8 cellular contexts compared by ENCODE assay signal in genomic region chr4:109435635-109436034, GRCh38. TPM values are rescaled to one million over a fixed set of nuclear protein-coding genes. Genes with fewer than 3 reads are reported as not detected.
DNase-seq lines count a peak whose midpoint lies in the region; FAIRE-seq and TF ChIP-seq lines count a peak whose summit lies in the region.

No MANE protein-coding gene starts in this region.

- CTCF ChIA-PET in activated naive CD4-positive, alpha-beta T cell treated with anti-CD3 and anti-CD28 coated beads, Interleukin-2, amount 10 ng/mL, durations not matched to agents 7 days and 5 days (lab: Charles Lee), result no interaction called here

- no peaks in the 10 kb centered on the region for H3K27me3 Mint-ChIP-seq in activated naive CD4-positive, alpha-beta T cell treated with anti-CD3 and anti-CD28 coated beads, Interleukin-2, amount 10 ng/mL, durations not matched to agents 7 days and 5 days
- no peaks in the 10 kb centered on the region for H3K27me3 Mint-ChIP-seq in activated T-helper 1 cell treated with anti-CD3 and anti-CD28 coated beads, Interleukin-12 subunit alpha, Interleukin-12 subunit beta, Interleukin-2, Interleukin-4 antibody, amounts not matched to agents 30 ng/mL and 10 ng/mL and 1 ng/mL, durations not matched to agents 14 hours and 24 hours and 36 hours (ENCODE audit: insufficient read depth)

- no peak for TF ChIP-seq CTCF in keratinocyte (optimal IDR thresholded peaks at IDR 0.05 in 1 of 3, IDR thresholded peaks at IDR 0.05 in 1 of 3, conservative IDR thresholded peaks at IDR 0.05 in 1 of 3; ENCODE audit: extremely low read depth in 1 of 3, insufficient read depth in 2 of 3, low read length in 3 of 3)

- no peak overlapping the region for H3K27ac Mint-ChIP-seq in activated naive CD4-positive, alpha-beta T cell treated with anti-CD3 and anti-CD28 coated beads, Interleukin-2, amount 10 ng/mL, durations not matched to agents 7 days and 5 days
- H3K27ac Mint-ChIP-seq in activated T-helper 1 cell treated with anti-CD3 and anti-CD28 coated beads, Interleukin-12 subunit alpha, Interleukin-12 subunit beta, Interleukin-2, Interleukin-4 antibody, amounts not matched to agents 30 ng/mL and 10 ng/mL and 1 ng/mL, durations not matched to agents 14 hours and 24 hours and 36 hours, result no peak overlapping the region

- peak; percentile 49 for FAIRE-seq in keratinocyte (lab: Jason Lieb, UNC)

- H3K36me3 Mint-ChIP-seq in activated naive CD4-positive, alpha-beta T cell treated with anti-CD3 and anti-CD28 coated beads, Interleukin-2, amount 10 ng/mL, durations not matched to agents 7 days and 5 days, result peaks cover 9% of the 10 kb centered on the region
- H3K36me3 Mint-ChIP-seq in activated T-helper 1 cell treated with anti-CD3 and anti-CD28 coated beads, Interleukin-12 subunit alpha, Interleukin-12 subunit beta, Interleukin-2, Interleukin-4 antibody, amounts not matched to agents 30 ng/mL and 10 ng/mL and 1 ng/mL, durations not matched to agents 14 hours and 24 hours and 36 hours (ENCODE audit: low read depth), result peaks cover 7% of the 10 kb centered on the region

- no peaks in the 10 kb centered on the region for H3K9me3 ChIP-seq in keratinocyte (ENCODE audit: control insufficient read depth, low read depth, low read length)
- H3K9me3 ChIP-seq in subcutaneous abdominal adipose tissue (ENCODE audit: control insufficient read depth in 5 of 5, low read length in 5 of 5), result no peaks in the 10 kb centered on the region

- DNase-seq in activated naive CD4-positive, alpha-beta T cell treated with anti-CD3 and anti-CD28 coated beads, Interleukin-2, amount 10 ng/mL, durations not matched to agents 7 days and 5 days, result no peak
- DNase-seq in activated naive CD4-positive, alpha-beta T cell (lab: John Stamatoyannopoulos, UW), result no peak
- DNase-seq in activated T-helper 1 cell treated with anti-CD3 and anti-CD28 coated beads, Interleukin-12 subunit alpha, Interleukin-12 subunit beta, Interleukin-2, Interleukin-4 antibody, amounts not matched to agents 30 ng/mL and 10 ng/mL and 1 ng/mL, durations not matched to agents 14 hours and 24 hours and 36 hours (ENCODE audit: low spot score), result no peak
- no peak for DNase-seq in keratinocyte (ENCODE audit: low read depth, low spot score)
- no peak for DNase-seq in NCI-H2029 (lab: John Stamatoyannopoulos, UW)
- DNase-seq in NCI-H1092 (lab: John Stamatoyannopoulos, UW), result no peak
- DNase-seq in NCI-H2107 treated with DMSO at 0.1 percent for 48 hours (lab: John Stamatoyannopoulos, UW; ENCODE audit: unreplicated experiment), result no peak

- peaks cover 16% of the 10 kb centered on the region for H4K20me1 ChIP-seq in keratinocyte (ENCODE audit: control insufficient read depth, extremely low read depth, insufficient read depth, low read length)

- H3K27me3 ChIP-seq in keratinocyte (ENCODE audit: control insufficient read depth, extremely low read depth, insufficient read depth, low read length), result no peaks in the 10 kb centered on the region
- H3K27me3 ChIP-seq in subcutaneous abdominal adipose tissue (ENCODE audit: control insufficient read depth in 5 of 5, insufficient read depth in 4 of 5, low read length in 5 of 5), result no peaks in the 10 kb centered on the region

- no peaks in the 10 kb centered on the region for H3K9me3 Mint-ChIP-seq in activated naive CD4-positive, alpha-beta T cell treated with anti-CD3 and anti-CD28 coated beads, Interleukin-2, amount 10 ng/mL, durations not matched to agents 7 days and 5 days
- no peaks in the 10 kb centered on the region for H3K9me3 Mint-ChIP-seq in activated T-helper 1 cell treated with anti-CD3 and anti-CD28 coated beads, Interleukin-12 subunit alpha, Interleukin-12 subunit beta, Interleukin-2, Interleukin-4 antibody, amounts not matched to agents 30 ng/mL and 10 ng/mL and 1 ng/mL, durations not matched to agents 14 hours and 24 hours and 36 hours

- peak overlapping the region; percentile 81 for H3K4me2 ChIP-seq in keratinocyte (ENCODE audit: control insufficient read depth, extremely low read depth, insufficient read depth, low read depth, low read length)

- dilution Hi-C loops in keratinocyte (cut with MboI; ENCODE audit: extremely low pct_ligation_motif_present, low sequenced_read_pairs), result loop anchor here (25.0 kb wide), 1 partner anchor 552 kb away; no protein-coding TSS in a partner anchor

- H3K4me3 ChIP-seq in keratinocyte (ENCODE audit: control insufficient read depth in 2 of 3, extremely low read depth in 1 of 3, insufficient read depth in 2 of 3, low read depth in 1 of 3, low read length in 3 of 3) (peak overlapping the region; percentile 65 to 92 (median 74)), subcutaneous abdominal adipose tissue (ENCODE audit: low read depth in 1 of 5, low read length in 5 of 5) (peak overlapping the region in 3 of 5 donors; percentile 2 to 71 (median 46))

- no peak overlapping the region for H2AFZ ChIP-seq in keratinocyte (ENCODE audit: control insufficient read depth, low read length)

- peak overlapping the region; percentile 84 for H3K4me3 Mint-ChIP-seq in activated naive CD4-positive, alpha-beta T cell treated with anti-CD3 and anti-CD28 coated beads, Interleukin-2, amount 10 ng/mL, durations not matched to agents 7 days and 5 days
- peak overlapping the region; percentile 87 for H3K4me3 Mint-ChIP-seq in activated T-helper 1 cell treated with anti-CD3 and anti-CD28 coated beads, Interleukin-12 subunit alpha, Interleukin-12 subunit beta, Interleukin-2, Interleukin-4 antibody, amounts not matched to agents 30 ng/mL and 10 ng/mL and 1 ng/mL, durations not matched to agents 14 hours and 24 hours and 36 hours

- H3K9ac ChIP-seq in keratinocyte (ENCODE audit: control insufficient read depth, extremely low read depth, insufficient read depth, low read length), result peak overlapping the region; percentile 94
- peak overlapping the region in 3 of 5 donors; percentile 59 to 96 (median 94) for H3K9ac ChIP-seq in subcutaneous abdominal adipose tissue (ENCODE audit: low read length in 5 of 5)

- H3K36me3 ChIP-seq in keratinocyte (ENCODE audit: control insufficient read depth in 2 of 2, extremely low read depth in 1 of 2, insufficient read depth in 2 of 2, low read length in 2 of 2) (no peaks in the 10 kb centered on the region), subcutaneous abdominal adipose tissue (ENCODE audit: control insufficient read depth in 5 of 5, insufficient read depth in 5 of 5, low read length in 5 of 5) (no peaks in the 10 kb centered on the region)

- H3K9me1 ChIP-seq in keratinocyte (ENCODE audit: control insufficient read depth, extremely low read depth, insufficient read depth, low read length), result no peaks in the 10 kb centered on the region

- intact Hi-C loops in activated T-helper 1 cell treated with anti-CD3 and anti-CD28 coated beads, Interleukin-12 subunit alpha, Interleukin-12 subunit beta, Interleukin-2, Interleukin-4 antibody, amounts not matched to agents 30 ng/mL and 10 ng/mL and 1 ng/mL, durations not matched to agents 14 hours and 24 hours and 36 hours (cut with micrococcal nuclease), result no loop called here

- H3K4me1 Mint-ChIP-seq in activated naive CD4-positive, alpha-beta T cell treated with anti-CD3 and anti-CD28 coated beads, Interleukin-2, amount 10 ng/mL, durations not matched to agents 7 days and 5 days, result peaks cover 62% of the 10 kb centered on the region
- H3K4me1 Mint-ChIP-seq in activated T-helper 1 cell treated with anti-CD3 and anti-CD28 coated beads, Interleukin-12 subunit alpha, Interleukin-12 subunit beta, Interleukin-2, Interleukin-4 antibody, amounts not matched to agents 30 ng/mL and 10 ng/mL and 1 ng/mL, durations not matched to agents 14 hours and 24 hours and 36 hours (ENCODE audit: low read depth), result peaks cover 61% of the 10 kb centered on the region

- H3K27ac ChIP-seq in keratinocyte (ENCODE audit: control insufficient read depth, insufficient read depth, low read length) (peak overlapping the region; percentile 87), subcutaneous abdominal adipose tissue (ENCODE audit: low read depth, low read length) (peak overlapping the region; percentile 74)

- H3K4me1 ChIP-seq in keratinocyte (ENCODE audit: control insufficient read depth, extremely low read depth, insufficient read depth, low read length) (peaks cover 36% of the 10 kb centered on the region), subcutaneous abdominal adipose tissue (ENCODE audit: control insufficient read depth in 5 of 5, insufficient read depth in 5 of 5, low read length in 5 of 5) (peaks cover 4 to 50% (median 47%) of the 10 kb centered on the region in 5 donors)

- peaks cover 81% of the 10 kb centered on the region for H3K79me2 ChIP-seq in keratinocyte (ENCODE audit: control insufficient read depth, insufficient read depth, low read length)

RNA-seq across cellular contexts. Expression of gene SEC24B, which starts 2.0 kb away (rescaled TPM):
- total RNA-seq in activated T-helper 1 cell treated with anti-CD3 and anti-CD28 coated beads, Interleukin-12 subunit alpha, Interleukin-12 subunit beta, Interleukin-2, Interleukin-4 antibody, amounts not matched to agents 30 ng/mL and 10 ng/mL and 1 ng/mL, durations not matched to agents 14 hours and 24 hours and 36 hours, result 32.5 and 34.0 TPM in 2 replicates
- 47.6 to 53.4 TPM (median 50.9 TPM) in 3 replicates for polyA plus RNA-seq in keratinocyte
- polyA plus RNA-seq in keratinocyte (2011; ENCODE audit: low read depth), result 10.0 TPM
- polyA plus RNA-seq in keratinocyte (2011; cell fraction: cytosol; rRNA removed), result 29.0 and 60.9 TPM in 2 replicates
- 74.7 and 82.3 TPM in 2 replicates for polyA plus RNA-seq in keratinocyte (2011; cell fraction: nucleus; rRNA removed)
- polyA plus RNA-seq in keratinocyte (2012; ENCODE audit: low replicate concordance), result 21.7 and 23.2 TPM in 2 replicates
- polyA minus RNA-seq in keratinocyte, result 61.7 to 135 TPM (median 131 TPM) in 3 replicates
- 33.8 TPM for polyA minus RNA-seq in keratinocyte (2011; cell fraction: cytosol; rRNA and poly(A)+ RNA removed)
- 62.5 and 97.5 TPM in 2 replicates for polyA minus RNA-seq in keratinocyte (2011; cell fraction: nucleus; rRNA and poly(A)+ RNA removed)
